In the genomic region with DNA sequence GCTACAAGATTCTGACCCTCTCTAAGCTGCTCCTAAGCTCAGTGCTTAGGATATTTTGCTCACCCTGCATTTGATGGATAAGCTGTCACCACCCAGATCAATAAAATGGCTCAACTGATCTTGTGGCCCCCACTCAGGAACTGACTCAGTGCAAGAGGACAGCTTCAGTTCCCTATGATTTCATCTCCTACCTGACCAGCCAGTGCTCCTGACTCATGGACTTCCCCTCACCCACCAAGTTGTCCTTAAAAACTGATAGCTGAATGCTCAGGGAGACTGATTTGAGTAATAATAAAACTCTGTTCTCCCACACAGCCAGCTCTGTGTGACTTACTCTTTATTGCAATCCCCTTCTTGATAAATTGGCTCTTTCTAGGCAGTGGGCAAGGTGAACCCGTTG, we compare ENCODE assay signal across 23 cellular contexts.
"Had no signal": no experiment of that assay in that cellular context is flagged by ENCODE, and none has a peak within 500 bp of the region (broad histone marks: within the 10 kb centered on the region; RNA-seq: fewer than 3 reads in every experiment).

No MANE protein-coding gene starts in this region.

- H3K4me1 ChIP-seq: esophagus muscularis mucosa, neural progenitor cell had no signal

- H3K4me3 ChIP-seq: esophagus muscularis mucosa, neural progenitor cell, thoracic aorta had no signal

- H3K36me3 Mint-ChIP-seq: activated CD4-positive, alpha-beta memory T cell treated with anti-CD3 and anti-CD28 coated beads for 36 hours; activated naive CD8-positive, alpha-beta T cell treated with anti-CD3 and anti-CD28 coated beads, Interleukin-2, amount 10 ng/mL, durations not matched to agents 7 days and 5 days; memory B cell had no signal

- DNase-seq: activated CD4-positive, alpha-beta memory T cell treated with anti-CD3 and anti-CD28 coated beads for 36 hours; activated CD4-positive, alpha-beta T cell treated with anti-CD3 and anti-CD28 coated beads, Interleukin-2, amount 10 ng/mL, durations not matched to agents 24 days and 14 days; activated CD4-positive, CD25-positive, alpha-beta regulatory T cell treated with anti-CD3 and anti-CD28 coated beads, Interleukin-2, amount 50 U/mL, for 72 hours; activated CD8-positive, alpha-beta memory T cell treated with anti-CD3 and anti-CD28 coated beads, Interleukin-2, amount 50 U/mL, for 4 hours; activated effector memory CD4-positive, alpha-beta T cell treated with anti-CD3 and anti-CD28 coated beads, Interleukin-2, amount 50 U/mL, for 16 hours; activated naive CD4-positive, alpha-beta T cell treated with anti-CD3 and anti-CD28 coated beads for 36 hours; activated naive CD8-positive, alpha-beta T cell treated with anti-CD3 and anti-CD28 coated beads, Interleukin-2, amount 10 ng/mL, durations not matched to agents 7 days and 5 days; activated T-cell treated with anti-CD3 and anti-CD28 coated beads, Interleukin-2, amount 50 U/mL, for 1 hour; brain microvascular endothelial cell; central memory CD4-positive, alpha-beta T cell; natural killer cell; right cardiac atrium; stimulated activated CD4-positive, alpha-beta T cell treated with anti-CD3 and anti-CD28 coated beads, Interleukin-15, amount 100 ng/mL, for 24 hours; stimulated activated CD4-positive, alpha-beta T cell treated with anti-CD3 and anti-CD28 coated beads, Interleukin-2, amount 100 ng/mL, for 24 hours; stimulated activated naive CD4-positive, alpha-beta T cell treated with Interleukin-2 at 50 U/mL for 16 hours; T-helper 1 cell; trophoblast cell had no signal

- H3K27me3 ChIP-seq: brain microvascular endothelial cell, esophagus muscularis mucosa, neural progenitor cell had no signal

- H3K27ac ChIP-seq: brain microvascular endothelial cell, esophagus muscularis mucosa, neural progenitor cell, thoracic aorta had no signal

- H3K9me3 Mint-ChIP-seq: activated T-helper 1 cell treated with anti-CD3 and anti-CD28 coated beads, Interleukin-12 subunit alpha, Interleukin-12 subunit beta, Interleukin-2, Interleukin-4 antibody, amounts not matched to agents 30 ng/mL and 10 ng/mL and 1 ng/mL, durations not matched to agents 14 hours and 24 hours and 36 hours had no signal

- H3K4me3 Mint-ChIP-seq: activated CD4-positive, alpha-beta memory T cell treated with anti-CD3 and anti-CD28 coated beads for 36 hours; activated CD4-positive, alpha-beta T cell treated with anti-CD3 and anti-CD28 coated beads, Interleukin-2, amount 10 ng/mL, durations not matched to agents 24 days and 14 days; activated naive CD4-positive, alpha-beta T cell treated with anti-CD3 and anti-CD28 coated beads for 36 hours; activated naive CD8-positive, alpha-beta T cell treated with anti-CD3 and anti-CD28 coated beads, Interleukin-2, amount 10 ng/mL, durations not matched to agents 7 days and 5 days; activated T-helper 1 cell treated with anti-CD3 and anti-CD28 coated beads, Interleukin-12 subunit alpha, Interleukin-12 subunit beta, Interleukin-2, Interleukin-4 antibody, amounts not matched to agents 30 ng/mL and 10 ng/mL and 1 ng/mL, durations not matched to agents 14 hours and 24 hours and 36 hours; memory B cell; natural killer cell; neural progenitor cell; T-helper 2 cell treated with Interferon-gamma antibody and Interleukin-4, amounts not matched to agents 5 μg/mL and 100 μg/mL, for 36 hours had no signal

- H3K4me1 Mint-ChIP-seq: activated CD4-positive, alpha-beta T cell treated with anti-CD3 and anti-CD28 coated beads, Interleukin-2, amount 10 ng/mL, durations not matched to agents 24 days and 14 days; activated naive CD8-positive, alpha-beta T cell treated with anti-CD3 and anti-CD28 coated beads, Interleukin-2, amount 10 ng/mL, durations not matched to agents 7 days and 5 days; memory B cell; natural killer cell had no signal

- H3K27ac Mint-ChIP-seq: activated CD4-positive, alpha-beta memory T cell treated with anti-CD3 and anti-CD28 coated beads for 36 hours; activated CD4-positive, alpha-beta T cell treated with anti-CD3 and anti-CD28 coated beads, Interleukin-2, amount 10 ng/mL, durations not matched to agents 24 days and 14 days; activated naive CD4-positive, alpha-beta T cell treated with anti-CD3 and anti-CD28 coated beads for 36 hours; activated naive CD8-positive, alpha-beta T cell treated with anti-CD3 and anti-CD28 coated beads, Interleukin-2, amount 10 ng/mL, durations not matched to agents 7 days and 5 days; activated T-helper 1 cell treated with anti-CD3 and anti-CD28 coated beads, Interleukin-12 subunit alpha, Interleukin-12 subunit beta, Interleukin-2, Interleukin-4 antibody, amounts not matched to agents 30 ng/mL and 10 ng/mL and 1 ng/mL, durations not matched to agents 14 hours and 24 hours and 36 hours; memory B cell; natural killer cell; neural progenitor cell; T-helper 2 cell treated with Interferon-gamma antibody and Interleukin-4, amounts not matched to agents 5 μg/mL and 100 μg/mL, for 36 hours had no signal

- H3K36me3 ChIP-seq: brain microvascular endothelial cell, esophagus muscularis mucosa, neural progenitor cell, thoracic aorta had no signal

- H3K9me3 ChIP-seq: thoracic aorta had no signal

- ATAC-seq: natural killer cell, right cardiac atrium had no signal
